ENCODE assay signal across 8 cellular contexts in the genomic region with DNA sequence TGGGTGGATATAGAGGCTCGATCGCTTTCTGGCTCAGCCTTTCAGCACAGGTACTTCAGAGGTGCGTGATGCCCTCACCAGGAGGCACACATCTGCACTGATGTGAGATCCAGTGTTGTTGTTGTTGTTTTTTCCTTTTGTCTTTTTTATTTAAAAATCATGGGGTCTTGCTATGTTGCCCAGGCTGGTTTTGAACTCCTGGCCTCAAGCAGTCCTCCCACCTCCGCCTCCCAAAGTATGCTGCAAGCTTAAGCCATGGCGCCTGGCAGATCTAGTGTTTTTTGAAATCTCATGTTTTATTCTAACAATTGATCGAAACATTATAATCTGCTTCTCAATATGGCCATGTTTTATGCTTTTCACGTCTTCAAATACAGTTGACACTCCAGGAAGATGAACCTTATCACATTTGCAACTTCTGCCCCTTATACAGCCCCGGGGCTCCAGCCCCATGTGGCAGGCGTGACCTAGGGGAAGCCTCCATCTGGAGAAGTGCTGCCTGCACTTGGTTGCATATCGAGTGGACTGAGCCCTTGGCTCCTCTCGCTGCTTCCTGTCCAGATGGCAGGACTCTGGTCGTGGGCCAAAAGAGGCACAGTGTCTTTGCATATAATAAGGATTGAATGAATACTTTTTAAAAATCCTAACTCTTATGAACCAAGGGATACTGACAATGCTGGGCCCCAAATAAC.
DNase-seq lines count a peak whose midpoint lies in the region; TF ChIP-seq lines count a peak whose summit lies in the region.

No MANE protein-coding gene starts in this region.

- H3K9ac ChIP-seq in smooth muscle cell (ENCODE audit: low read depth): no peak overlapping the region

- H3F3A ChIP-seq in smooth muscle cell (ENCODE audit: low read depth): no peaks in the 10 kb centered on the region

- peak; percentile 84 for DNase-seq in DMS79 treated with DMSO at 0.1 percent for 48 hours (lab: John Stamatoyannopoulos, UW)
- peak; percentile 45 for DNase-seq in NCI-H774 (lab: John Stamatoyannopoulos, UW)
- DNase-seq in fibroblast of gingiva (ENCODE audit: low read depth): peak; percentile 56
- DNase-seq in pulmonary artery endothelial cell (ENCODE audit: low read depth, low spot score): peak; percentile 37
- DNase-seq in HuH-7 (ENCODE audit: low spot score): no peak
- DNase-seq in smooth muscle cell (lab: John Stamatoyannopoulos, UW; ENCODE audit: unreplicated experiment): no peak
- no peak for DNase-seq in OCI-M1 (lab: John Stamatoyannopoulos, UW)
- DNase-seq in NCI-H2227 treated with DMSO at 0.1 percent for 48 hours (lab: John Stamatoyannopoulos, UW): no peak

- H4K20me1 ChIP-seq in smooth muscle cell (ENCODE audit: low read depth): peaks cover 48% of the 10 kb centered on the region

- no peaks in the 10 kb centered on the region for H3K4me1 ChIP-seq in smooth muscle cell (ENCODE audit: low read depth)

- no peak overlapping the region for H3K4me3 ChIP-seq in smooth muscle cell

- no peaks in the 10 kb centered on the region for H3K9me3 ChIP-seq in smooth muscle cell (replicated peaks; ENCODE audit: low read depth)

- no peak overlapping the region for H2AFZ ChIP-seq in smooth muscle cell (ENCODE audit: low read depth)

- no peaks in the 10 kb centered on the region for H3K36me3 ChIP-seq in smooth muscle cell (ENCODE audit: low read depth)

- no peaks in the 10 kb centered on the region for H3K27me3 ChIP-seq in smooth muscle cell (ENCODE audit: low read depth)

- H3K27ac ChIP-seq in smooth muscle cell (ENCODE audit: low read depth): no peak overlapping the region

- no peak for TF ChIP-seq CTCF in smooth muscle cell (IDR thresholded peaks at IDR 0.05; ENCODE audit: borderline replicate concordance, insufficient read depth, poor library complexity, severe bottlenecking)

- no peak overlapping the region for H3K4me2 ChIP-seq in smooth muscle cell

- WGBS in smooth muscle cell (ENCODE audit: low lambda C conversion rate): 79% methylated on average over 12 of the region's 12 CpGs

- peaks cover 12% of the 10 kb centered on the region for H3K79me2 ChIP-seq in smooth muscle cell (ENCODE audit: low read depth)

Comparison
In these comparisons a context has a peak if more than half of its experiments do, and no peak if none do; other contexts are left out.
1. DNase-seq: peak in DMS79 treated with DMSO at 0.1 percent for 48 hours (single experiment), NCI-H774 (single experiment), fibroblast of gingiva (single experiment) and pulmonary artery endothelial cell (single experiment); none in HuH-7 (single experiment), smooth muscle cell (single experiment), OCI-M1 (single experiment) and NCI-H2227 treated with DMSO at 0.1 percent for 48 hours (single experiment).